Comparison of ENCODE assay signal across 24 cellular contexts in genomic region chr4:1222938-1223690, GRCh38.
"Had no signal": no experiment of that assay in that cellular context is flagged by ENCODE, and none has a peak within 500 bp of the region (broad histone marks: within the 10 kb centered on the region; RNA-seq: fewer than 3 reads in every experiment).

No MANE protein-coding gene starts in this region.

- H3K27ac ChIP-seq: gastroesophageal sphincter, hepatocyte, pancreas, psoas muscle, thoracic aorta, VCaP had no signal

- H3K27me3 Mint-ChIP-seq: activated naive CD4-positive, alpha-beta T cell treated with anti-CD3 and anti-CD28 coated beads, Interleukin-2, amount 10 ng/mL, durations not matched to agents 7 days and 5 days; activated T-cell treated with anti-CD3 and anti-CD28 coated beads, Interleukin-2, amount 50 U/mL, for 24 hours; dendritic cell treated with granulocyte-macrophage colony-stimulating factor and Interleukin-4, amounts not matched to agents 40 ng/mL and 50 ng/mL, for 4 days; naive thymus-derived CD4-positive, alpha-beta T cell had no signal

- H3K27ac Mint-ChIP-seq: activated naive CD4-positive, alpha-beta T cell treated with anti-CD3 and anti-CD28 coated beads, Interleukin-2, amount 10 ng/mL, durations not matched to agents 7 days and 5 days; activated T-cell treated with anti-CD3 and anti-CD28 coated beads, Interleukin-2, amount 50 U/mL, for 24 hours; dendritic cell treated with granulocyte-macrophage colony-stimulating factor and Interleukin-4, amounts not matched to agents 40 ng/mL and 50 ng/mL, for 4 days had no signal

- DNase-seq: activated CD4-positive, alpha-beta T cell treated with anti-CD3 and anti-CD28 coated beads for 4 hours; activated CD4-positive, alpha-beta T cell treated with anti-CD3 and anti-CD28 coated beads, Interleukin-2, amount 50 U/mL, for 4 hours; activated CD8-positive, alpha-beta memory T cell treated with anti-CD3 and anti-CD28 coated beads, Interleukin-2, amount 50 U/mL, for 48 hours; activated gamma-delta T cell; activated naive CD4-positive, alpha-beta T cell treated with anti-CD3 and anti-CD28 coated beads, Interleukin-2, amount 10 ng/mL, durations not matched to agents 7 days and 5 days; activated T-cell treated with anti-CD3 and anti-CD28 coated beads, Interleukin-2, amount 50 U/mL, for 24 hours; amygdala; central memory CD4-positive, alpha-beta T cell; kidney; midbrain; naive thymus-derived CD4-positive, alpha-beta T cell; nucleus accumbens; pancreas; psoas muscle; stimulated activated CD4-positive, alpha-beta T cell treated with anti-CD3 and anti-CD28 coated beads, Interleukin-1b, Interleukin-23, amount 100 ng/mL, for 48 hours; stimulated activated naive CD4-positive, alpha-beta T cell treated with Interleukin-2 at 50 U/mL for 16 hours; T-helper 9 cell; trophoblast cell had no signal

- H3K9me3 ChIP-seq: gastroesophageal sphincter, pancreas, psoas muscle, thoracic aorta had no signal

- H3K4me3 Mint-ChIP-seq: activated naive CD4-positive, alpha-beta T cell treated with anti-CD3 and anti-CD28 coated beads, Interleukin-2, amount 10 ng/mL, durations not matched to agents 7 days and 5 days; activated T-cell treated with anti-CD3 and anti-CD28 coated beads, Interleukin-2, amount 50 U/mL, for 24 hours; dendritic cell treated with granulocyte-macrophage colony-stimulating factor and Interleukin-4, amounts not matched to agents 40 ng/mL and 50 ng/mL, for 4 days; naive thymus-derived CD4-positive, alpha-beta T cell had no signal

- H3K4me3 ChIP-seq: gastroesophageal sphincter, hepatocyte, pancreas, psoas muscle, smooth muscle cell, thoracic aorta had no signal

- H3K4me1 ChIP-seq: pancreas, psoas muscle had no signal

- H3K27me3 ChIP-seq: gastroesophageal sphincter, hepatocyte, pancreas had no signal

- H3K9me3 Mint-ChIP-seq: activated naive CD4-positive, alpha-beta T cell treated with anti-CD3 and anti-CD28 coated beads, Interleukin-2, amount 10 ng/mL, durations not matched to agents 7 days and 5 days; activated T-cell treated with anti-CD3 and anti-CD28 coated beads, Interleukin-2, amount 50 U/mL, for 24 hours; dendritic cell treated with granulocyte-macrophage colony-stimulating factor and Interleukin-4, amounts not matched to agents 40 ng/mL and 50 ng/mL, for 4 days had no signal
